In genomic region chr4:158904815-158905214, GRCh38 we compare ENCODE assay signal across 27 cellular contexts.
DNase-seq lines count a peak whose midpoint lies in the region; ATAC-seq, FAIRE-seq and TF ChIP-seq lines count a peak whose summit lies in the region.
"Had no signal": no experiment of that assay in that cellular context is flagged by ENCODE, and none has a peak within 500 bp of the region (broad histone marks: within the 10 kb centered on the region; RNA-seq: fewer than 3 reads in every experiment).

No MANE protein-coding gene starts in this region.

- no TSS peak for BruUV-seq in HepG2 (replicated peaks; lab: Mats Ljungman, UMichigan)

- intact Hi-C loops in left ventricle myocardium superior (cut with micrococcal nuclease) (no loop called here), HepG2 (cut with micrococcal nuclease; ENCODE audit: unreplicated experiment) (loop anchor here (10.0 kb wide), 1 partner anchor 200 kb away; the partner anchor contains the start of gene RAPGEF2)

- no peaks in the 10 kb centered on the region for H3K9me3 ChIP-seq in cardiac muscle cell (ENCODE audit: low read depth)
- H3K9me3 ChIP-seq in OCI-LY3 (ENCODE audit: insufficient read depth, low read length): no peaks in the 10 kb centered on the region
- H3K9me3 ChIP-seq in HepG2 (ENCODE audit: low read length): no peaks in the 10 kb centered on the region
- H3K9me3 ChIP-seq: BE2C, SJCRH30 had no signal

- DNase-seq in cardiac muscle cell (ENCODE audit: low read depth in 1 of 2, low spot score in 1 of 2) (no peak), left ventricle myocardium superior (no peak), HepG2 (ENCODE audit: low spot score) (no peak), middle frontal gyrus (ENCODE audit: extremely low spot score, low spot score) (no peak), NOMO-1 (lab: John Stamatoyannopoulos, UW; ENCODE audit: unreplicated experiment in 2 of 2) (no peak), putamen (ENCODE audit: low spot score) (no peak)
- DNase-seq: 8988T; ACHN; BE2C; CD4-positive, CD25-positive, alpha-beta regulatory T cell; DMS153; DND-41; H9; Karpas-422; NCI-H1092; NCI-H1417 treated with DMSO at 0.1 percent for 48 hours; NCI-H1694 treated with DMSO at 0.1 percent for 48 hours; NCI-H2081; NCI-H2227 treated with DMSO at 0.1 percent for 48 hours; NCI-H526 treated with DMSO at 0.1 percent for 48 hours; PC-3; SJCRH30 had no signal

- H3K4me1 ChIP-seq in cardiac muscle cell (ENCODE audit: low read depth) (peaks cover 17% of the 10 kb centered on the region), OCI-LY3 (ENCODE audit: low read length) (peaks cover 19% of the 10 kb centered on the region), HepG2 (ENCODE audit: insufficient read depth, low read length) (peaks cover 53% of the 10 kb centered on the region)
- H3K4me1 ChIP-seq: BE2C, SJCRH30 had no signal

- H3K9ac ChIP-seq in OCI-LY3 (ENCODE audit: low read length): no peak overlapping the region
- no peak overlapping the region for H3K9ac ChIP-seq in HepG2 (ENCODE audit: insufficient read depth, low read depth, low read length)

- no peak for TF ChIP-seq POLR2A in HepG2 (IDR thresholded peaks at IDR 0.05; ENCODE audit: insufficient read depth in 1 of 2, low read depth in 2 of 2, low read length in 2 of 2)

- H3K27ac ChIP-seq in cardiac muscle cell (peak overlapping the region; percentile 47), OCI-LY3 (ENCODE audit: low read length) (no peak overlapping the region), HepG2 (ENCODE audit: extremely low read length, insufficient read depth, low read length) (peak overlapping the region; percentile 20)
- H3K27ac ChIP-seq: SJCRH30 had no signal

- H3K4me3 ChIP-seq in cardiac muscle cell: no peak overlapping the region
- H3K4me3 ChIP-seq in OCI-LY3 (ENCODE audit: low read length): no peak overlapping the region
- no peak overlapping the region for H3K4me3 ChIP-seq in HepG2 (replicated peaks in 1 of 3; ENCODE audit: insufficient read depth in 1 of 3, low read depth in 2 of 3, low read length in 3 of 3)
- H3K4me3 ChIP-seq: GM23338, SJCRH30 had no signal

- H3K79me2 ChIP-seq in OCI-LY3 (ENCODE audit: low read length) (no peaks in the 10 kb centered on the region), HepG2 (ENCODE audit: insufficient read depth, low read length) (no peaks in the 10 kb centered on the region)

- TF ChIP-seq EP300 in HepG2 (IDR thresholded peaks at IDR 0.05; ENCODE audit: low read depth in 2 of 2, low read length in 2 of 2) (no peak), HepG2 (CRISPR knock-in tag; IDR thresholded peaks at IDR 0.05; ENCODE audit: borderline replicate concordance) (no peak)

- no peak for TF ChIP-seq CTCF in cardiac muscle cell (IDR thresholded peaks at IDR 0.05; ENCODE audit: low read depth, low read length)
- TF ChIP-seq CTCF in OCI-LY3 (IDR thresholded peaks at IDR 0.05; ENCODE audit: low read depth, low read length): no peak
- no peak for TF ChIP-seq CTCF in HepG2 (CRISPR knock-in tag; IDR thresholded peaks at IDR 0.05)

- in situ Hi-C loops in HepG2 (cut with HindIII; ENCODE audit: extremely low pct_ligation_motif_present, low pct_unique_long_range_greater_than_20kb): no loop called here

- H3K27me3 ChIP-seq in cardiac muscle cell (no peaks in the 10 kb centered on the region), OCI-LY3 (ENCODE audit: low read depth, low read length) (peaks cover 38% of the 10 kb centered on the region), HepG2 (ENCODE audit: control insufficient read depth in 1 of 2, insufficient read depth in 2 of 2, low read length in 2 of 2) (no peaks in the 10 kb centered on the region)
- H3K27me3 ChIP-seq: BE2C, SJCRH30 had no signal

- ATAC-seq in left ventricle myocardium superior: no peak
- no peak; the same call in 2 of the 3 replicates for ATAC-seq in HepG2
- ATAC-seq in GM18520 (IDR thresholded peaks at IDR 0.05; ENCODE audit: unreplicated experiment): no peak
- ATAC-seq: GM23338, PC-3, Right ventricle myocardium inferior, SK-N-SH treated with all-trans-retinoic acid at 6 μM for 48 hours had no signal

- H4K20me1 ChIP-seq in OCI-LY3 (ENCODE audit: insufficient read depth, low read length): no peaks in the 10 kb centered on the region
- no peaks in the 10 kb centered on the region; the same call in 1 of the 2 replicates for H4K20me1 ChIP-seq in HepG2 (ENCODE audit: insufficient read depth, low read length)

- 100% methylated on average over 1 of the region's 1 CpG for WGBS in HepG2 (ENCODE audit: low lambda C conversion rate)

- H2AFZ ChIP-seq in OCI-LY3 (ENCODE audit: low read depth, low read length) (no peak overlapping the region), HepG2 (ENCODE audit: low read length) (no peak overlapping the region)
- H2AFZ ChIP-seq: GM23338 had no signal

- POLR2A ChIA-PET in HepG2 (lab: Yijun Ruan, JAX): no interaction called here

- no peak for FAIRE-seq in HepG2 (lab: Jason Lieb, UNC)

- H3K36me3 ChIP-seq in cardiac muscle cell (peaks cover 18% of the 10 kb centered on the region), OCI-LY3 (replicated peaks; ENCODE audit: low read depth, low read length) (no peaks in the 10 kb centered on the region), HepG2 (replicated peaks in 1 of 2; ENCODE audit: control insufficient read depth in 1 of 2, insufficient read depth in 2 of 2, low read length in 2 of 2) (peaks cover 3 to 10% of the 10 kb centered on the region in 2 experiments; a peak in 4 of 5 replicates)
- H3K36me3 ChIP-seq: BE2C, SJCRH30 had no signal

- CTCF ChIA-PET in HepG2 (lab: Yijun Ruan, JAX; ENCODE audit: low intra/inter-chr PET ratio, low total read pairs): no interaction called here

- TF ChIP-seq RAD21 in HepG2 (CRISPR knock-in tag; IDR thresholded peaks at IDR 0.05): no peak

- peak overlapping the region; percentile 38 for H3K4me2 ChIP-seq in OCI-LY3 (ENCODE audit: low read length)
- H3K4me2 ChIP-seq in HepG2 (ENCODE audit: low read depth, low read length): no peak overlapping the region
- H3K4me2 ChIP-seq: GM23338 had no signal

TF ChIP-seq in HepG2, 621 proteins besides CTCF, POLR2A, EP300 and RAD21 (continues in another document):
- TF ChIP-seq SOX13 (IDR thresholded peaks at IDR 0.05) (no peak), SOX13 (CRISPR knock-in tag; conservative IDR thresholded peaks at IDR 0.05 in 1 of 2, IDR thresholded peaks at IDR 0.05 in 1 of 2) (no peak), ZNF124 (CRISPR knock-in tag; IDR thresholded peaks at IDR 0.05) (no peak), REPIN1 (CRISPR knock-in tag; IDR thresholded peaks at IDR 0.05; ENCODE audit: borderline replicate concordance, low read depth) (peak; percentile 48; the same call in 1 of the 2 replicates), ZBTB10 (CRISPR knock-in tag; IDR thresholded peaks at IDR 0.05; ENCODE audit: borderline replicate concordance) (no peak), HNF4A (CRISPR knock-in tag; IDR thresholded peaks at IDR 0.05) (peak; percentile 50), CENPX (CRISPR knock-in tag; IDR thresholded peaks at IDR 0.05) (no peak), ARID4A (CRISPR knock-in tag; IDR thresholded peaks at IDR 0.05; ENCODE audit: borderline replicate concordance) (no peak)
